Comparison of ENCODE assay signal across 9 cellular contexts in the genomic region with DNA sequence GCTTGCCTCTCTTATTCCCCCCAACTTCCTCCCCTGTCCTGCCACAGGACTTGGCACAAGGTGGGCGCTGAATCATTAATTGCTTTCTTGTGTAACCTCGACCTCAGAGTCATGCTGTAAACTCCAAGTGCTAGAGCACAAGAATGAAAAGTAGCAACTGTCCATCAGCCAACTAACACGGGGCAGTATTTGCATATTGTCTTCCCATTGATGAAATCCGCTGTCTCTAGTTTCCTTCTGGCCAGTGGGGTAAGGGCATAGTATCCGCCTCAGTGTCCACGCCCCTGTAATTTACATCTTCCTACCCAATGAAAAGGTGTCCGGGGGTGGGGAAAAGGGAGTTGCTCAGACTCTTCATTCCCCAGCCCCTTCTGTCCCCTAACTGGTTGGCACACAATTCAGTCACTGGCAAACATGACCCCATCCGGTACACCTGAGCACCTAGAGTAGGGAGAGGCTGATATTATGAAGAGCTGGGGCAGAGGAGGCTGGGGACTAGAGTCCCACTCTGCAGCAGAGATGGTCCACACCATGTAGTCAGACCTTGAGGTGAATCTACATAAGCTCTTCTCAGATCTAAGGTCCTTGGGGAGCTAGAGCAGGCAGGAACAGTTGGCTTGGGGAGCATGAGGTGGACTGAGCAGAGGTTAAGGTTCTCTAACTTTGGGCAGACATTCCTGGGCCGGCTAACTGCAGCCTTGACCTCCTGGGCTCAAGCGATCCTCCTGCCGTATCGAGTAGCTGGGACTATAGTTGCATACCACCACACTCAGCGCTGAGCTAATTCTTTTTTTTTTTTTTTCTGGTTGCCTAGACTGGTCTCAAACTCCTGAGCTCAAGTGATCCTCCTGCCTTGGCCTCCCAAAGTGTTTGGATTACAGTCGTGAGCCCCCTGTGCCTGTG. TPM values are rescaled to one million over a fixed set of nuclear protein-coding genes. Genes with fewer than 3 reads are reported as not detected.
DNase-seq lines count a peak whose midpoint lies in the region; ATAC-seq and TF ChIP-seq lines count a peak whose summit lies in the region.
"Had no signal": no experiment of that assay in that cellular context is flagged by ENCODE, and none has a peak within 500 bp of the region (broad histone marks: within the 10 kb centered on the region; RNA-seq: fewer than 3 reads in every experiment).

No MANE protein-coding gene starts in this region.

- H3K4me2 ChIP-seq in osteoblast (ENCODE audit: insufficient read depth, low read length) = peak overlapping the region; percentile 56

- no peaks in the 10 kb centered on the region for H3K9me3 ChIP-seq in osteoblast (ENCODE audit: low read depth, low read length)

- H3K4me1 ChIP-seq in osteoblast (ENCODE audit: insufficient read depth, low read length) = peaks cover 8% of the 10 kb centered on the region

- H3K27me3 ChIP-seq in H7 (ENCODE audit: control insufficient read depth, insufficient read depth, low read length) (no peaks in the 10 kb centered on the region), osteoblast (ENCODE audit: insufficient read depth, low read length) (peaks cover 19% of the 10 kb centered on the region)

- no peaks in the 10 kb centered on the region for H3K36me3 ChIP-seq in H7 (replicated peaks; ENCODE audit: control insufficient read depth, insufficient read depth, low read length)
- H3K36me3 ChIP-seq in osteoblast (ENCODE audit: insufficient read depth, low read length) = no peaks in the 10 kb centered on the region

- H3K4me3 ChIP-seq in H7 (ENCODE audit: insufficient read depth, low read depth, low read length) (peak overlapping the region; percentile 4; the same call in 1 of the 2 replicates), choroid plexus epithelial cell (ENCODE audit: low read depth, low read length) (no peak overlapping the region), osteoblast (ENCODE audit: insufficient read depth, low read length) (peak overlapping the region; percentile 10)

- no peak for TF ChIP-seq CTCF in choroid plexus epithelial cell (conservative IDR thresholded peaks at IDR 0.05; ENCODE audit: low read depth, low read length)
- no peak for TF ChIP-seq CTCF in osteoblast (IDR thresholded peaks at IDR 0.05; ENCODE audit: extremely low read depth, low read depth, low read length)

- DNase-seq in H7 (peak; percentile 93), NCI-H446 treated with DMSO at 0.1 percent for 48 hours (lab: John Stamatoyannopoulos, UW) (peak; percentile 24), choroid plexus epithelial cell (ENCODE audit: low read depth) (peak; percentile 66), osteoblast (ENCODE audit: insufficient read length, low spot score, missing footprints) (peak; percentile 52), NCI-H1105 treated with DMSO at 0.1 percent for 48 hours (lab: John Stamatoyannopoulos, UW) (no peak), NCI-H2081 treated with DMSO at 0.1 percent for 48 hours (lab: John Stamatoyannopoulos, UW) (no peak), NCI-H1694 treated with DMSO at 0.1 percent for 48 hours (lab: John Stamatoyannopoulos, UW) (no peak)

- no peaks in the 10 kb centered on the region for H3K79me2 ChIP-seq in osteoblast (ENCODE audit: insufficient read depth, low read length)

- H2AFZ ChIP-seq in osteoblast (ENCODE audit: low read length) = no peak overlapping the region

- no peak for ATAC-seq in HG03457 (IDR thresholded peaks at IDR 0.05; ENCODE audit: unreplicated experiment)

- no peak overlapping the region for H3K27ac ChIP-seq in osteoblast (ENCODE audit: low read depth, low read length)
- H3K27ac ChIP-seq: epithelial cell of prostate had no signal

- H4K20me1 ChIP-seq in osteoblast (ENCODE audit: insufficient read depth, low read length) = no peaks in the 10 kb centered on the region

RNA-seq across cellular contexts. Expression of a gene that starts 6.8 kb away (rescaled TPM):
- total RNA-seq in H7 (2014; rRNA removed; shearing (Covaris generic)) = 67.9 and 98.6 TPM in 2 replicates
- total RNA-seq in osteoblast = 36.2 and 38.6 TPM in 2 replicates

RNA-seq across cellular contexts. Expression of a gene that starts 21.9 kb away (rescaled TPM):
- total RNA-seq in H7 (2014; rRNA removed; shearing (Covaris generic)) = not detected in 2 replicates
- total RNA-seq in osteoblast = not detected in 2 replicates

RNA-seq across cellular contexts. Expression of a gene that starts 37.7 kb away (rescaled TPM):
- total RNA-seq in H7 (2014; rRNA removed; shearing (Covaris generic)) = 30.0 and 35.2 TPM in 2 replicates
- total RNA-seq in osteoblast = 4.1 and 4.7 TPM in 2 replicates

RNA-seq across cellular contexts. Expression of a gene that starts 41.5 kb away (rescaled TPM):
- 13.3 and 22.5 TPM in 2 replicates for total RNA-seq in H7 (2014; rRNA removed; shearing (Covaris generic))
- 28.6 and 35.5 TPM in 2 replicates for total RNA-seq in osteoblast

RNA-seq across cellular contexts. Expression of a gene that starts 56.7 kb away (rescaled TPM):
- total RNA-seq in H7 (2014; rRNA removed; shearing (Covaris generic)) = 54.1 and 60.9 TPM in 2 replicates
- total RNA-seq in osteoblast = 5.0 and 5.8 TPM in 2 replicates

Comparison
In these comparisons a context has a peak if more than half of its experiments do, and no peak if none do; other contexts are left out.
1. DNase-seq: peak in H7 (single experiment), NCI-H446 treated with DMSO at 0.1 percent for 48 hours (single experiment), choroid plexus epithelial cell (single experiment) and osteoblast (single experiment); none in NCI-H1105 treated with DMSO at 0.1 percent for 48 hours (single experiment), NCI-H2081 treated with DMSO at 0.1 percent for 48 hours (single experiment) and NCI-H1694 treated with DMSO at 0.1 percent for 48 hours (single experiment).